Comparison of ENCODE assay signal across 14 cellular contexts in the genomic region with DNA sequence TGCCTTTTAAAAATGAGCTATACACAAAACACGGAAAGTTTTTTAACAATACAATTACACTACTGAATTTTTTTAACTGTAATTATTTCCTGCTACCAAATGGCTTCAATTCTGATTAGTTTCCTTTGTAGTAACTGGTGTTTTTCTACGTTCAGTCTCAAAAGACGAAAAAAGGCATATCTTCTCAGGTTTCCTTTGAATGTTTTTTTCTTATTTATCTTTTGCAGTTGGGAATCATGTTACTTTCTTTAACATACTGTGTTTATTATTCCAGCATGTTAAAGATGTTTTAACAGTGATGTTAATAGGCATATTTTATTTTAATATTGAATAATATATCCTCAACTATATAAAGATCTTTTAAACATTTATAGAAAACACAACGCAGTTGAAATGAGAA.
"Had no signal": no experiment of that assay in that cellular context is flagged by ENCODE, and none has a peak within 500 bp of the region (broad histone marks: within the 10 kb centered on the region; RNA-seq: fewer than 3 reads in every experiment).

No MANE protein-coding gene starts in this region.

- DNase-seq: effector CD4-positive, alpha-beta T cell; endodermal cell; heart left ventricle; hippocampal formation; kidney glomerular epithelial cell; mammary epithelial cell; occipital lobe; right cardiac atrium; stimulated activated CD4-positive, alpha-beta T cell treated with anti-CD3 and anti-CD28 coated beads, Interleukin-2, amount 100 ng/mL, for 48 hours; stimulated activated naive CD4-positive, alpha-beta T cell treated with Interleukin-2 at 50 U/mL for 16 hours; trophoblast cell had no signal

- H3K9me3 ChIP-seq: pancreas had no signal

- H3K36me3 ChIP-seq: pancreas had no signal

- H3K4me3 ChIP-seq: coronary artery, heart left ventricle, pancreas, smooth muscle cell had no signal

- H3K4me1 ChIP-seq: pancreas had no signal

- H3K27ac ChIP-seq: coronary artery, heart left ventricle, pancreas had no signal
